ENCODE assay signal across 1 cellular context in the genomic region with DNA sequence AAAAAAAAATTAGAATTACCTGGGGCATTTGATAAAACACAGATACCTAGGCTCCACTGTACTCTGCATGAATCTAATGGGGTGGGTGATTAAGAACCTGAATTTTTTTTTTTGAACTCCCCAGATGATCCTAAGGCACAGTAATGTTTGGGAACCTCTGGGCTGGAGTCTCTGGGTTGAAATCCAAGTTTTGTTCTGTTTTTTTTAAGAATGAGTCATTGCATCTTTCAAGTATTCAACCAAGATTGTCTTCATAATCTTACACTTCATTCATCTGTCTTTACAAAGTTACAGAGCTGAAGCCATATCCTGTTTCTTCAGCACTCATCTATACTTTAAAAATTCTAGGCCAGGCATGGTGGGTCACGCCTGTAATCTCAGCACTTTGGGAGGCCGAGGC.
TF ChIP-seq lines count a peak whose summit lies in the region.

No MANE protein-coding gene starts in this region.

TF ChIP-seq in SK-N-SH, 30 proteins besides CTCF, POLR2A, EP300 and RAD21:
- TF ChIP-seq JUND (IDR thresholded peaks at IDR 0.05) (peak; percentile 55), GATA2 (CRISPR knock-in tag; IDR thresholded peaks at IDR 0.05) (no peak), FOXJ3 (CRISPR knock-in tag; IDR thresholded peaks at IDR 0.05) (no peak), NRF1 (IDR thresholded peaks at IDR 0.05; ENCODE audit: low read depth, low read length) (no peak), RFX5 (IDR thresholded peaks at IDR 0.05; ENCODE audit: low read length) (no peak), YY1 (IDR thresholded peaks at IDR 0.05; ENCODE audit: low read depth) (no peak), FOSL2 (IDR thresholded peaks at IDR 0.05; ENCODE audit: borderline replicate concordance, low read depth) (peak; percentile 55; the same call in 1 of the 2 replicates), CHD2 (IDR thresholded peaks at IDR 0.05; ENCODE audit: low read length, partially characterized antibody) (no peak), TAF1 (IDR thresholded peaks at IDR 0.05; ENCODE audit: borderline replicate concordance, low read depth, low read length) (no peak), TCF12 (IDR thresholded peaks at IDR 0.05) (peak; percentile 23; the same call in 1 of the 2 replicates)
- TF ChIP-seq, protein P1, sequence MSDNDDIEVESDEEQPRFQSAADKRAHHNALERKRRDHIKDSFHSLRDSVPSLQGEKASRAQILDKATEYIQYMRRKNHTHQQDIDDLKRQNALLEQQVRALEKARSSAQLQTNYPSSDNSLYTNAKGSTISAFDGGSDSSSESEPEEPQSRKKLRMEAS (IDR thresholded peaks at IDR 0.05; ENCODE audit: low read depth), result no peak
- TF ChIP-seq, protein P2, sequence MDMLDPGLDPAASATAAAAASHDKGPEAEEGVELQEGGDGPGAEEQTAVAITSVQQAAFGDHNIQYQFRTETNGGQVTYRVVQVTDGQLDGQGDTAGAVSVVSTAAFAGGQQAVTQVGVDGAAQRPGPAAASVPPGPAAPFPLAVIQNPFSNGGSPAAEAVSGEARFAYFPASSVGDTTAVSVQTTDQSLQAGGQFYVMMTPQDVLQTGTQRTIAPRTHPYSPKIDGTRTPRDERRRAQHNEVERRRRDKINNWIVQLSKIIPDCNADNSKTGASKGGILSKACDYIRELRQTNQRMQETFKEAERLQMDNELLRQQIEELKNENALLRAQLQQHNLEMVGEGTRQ (IDR thresholded peaks at IDR 0.05; ENCODE audit: borderline replicate concordance, low read depth, low read length), result no peak
- TF ChIP-seq, protein P3, sequence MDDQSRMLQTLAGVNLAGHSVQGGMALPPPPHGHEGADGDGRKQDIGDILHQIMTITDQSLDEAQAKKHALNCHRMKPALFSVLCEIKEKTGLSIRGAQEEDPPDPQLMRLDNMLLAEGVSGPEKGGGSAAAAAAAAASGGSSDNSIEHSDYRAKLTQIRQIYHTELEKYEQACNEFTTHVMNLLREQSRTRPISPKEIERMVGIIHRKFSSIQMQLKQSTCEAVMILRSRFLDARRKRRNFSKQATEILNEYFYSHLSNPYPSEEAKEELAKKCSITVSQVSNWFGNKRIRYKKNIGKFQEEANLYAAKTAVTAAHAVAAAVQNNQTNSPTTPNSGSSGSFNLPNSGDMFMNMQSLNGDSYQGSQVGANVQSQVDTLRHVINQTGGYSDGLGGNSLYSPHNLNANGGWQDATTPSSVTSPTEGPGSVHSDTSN (IDR thresholded peaks at IDR 0.05), result no peak; the same call in 1 of the 2 replicates
- TF ChIP-seq, protein P4, sequence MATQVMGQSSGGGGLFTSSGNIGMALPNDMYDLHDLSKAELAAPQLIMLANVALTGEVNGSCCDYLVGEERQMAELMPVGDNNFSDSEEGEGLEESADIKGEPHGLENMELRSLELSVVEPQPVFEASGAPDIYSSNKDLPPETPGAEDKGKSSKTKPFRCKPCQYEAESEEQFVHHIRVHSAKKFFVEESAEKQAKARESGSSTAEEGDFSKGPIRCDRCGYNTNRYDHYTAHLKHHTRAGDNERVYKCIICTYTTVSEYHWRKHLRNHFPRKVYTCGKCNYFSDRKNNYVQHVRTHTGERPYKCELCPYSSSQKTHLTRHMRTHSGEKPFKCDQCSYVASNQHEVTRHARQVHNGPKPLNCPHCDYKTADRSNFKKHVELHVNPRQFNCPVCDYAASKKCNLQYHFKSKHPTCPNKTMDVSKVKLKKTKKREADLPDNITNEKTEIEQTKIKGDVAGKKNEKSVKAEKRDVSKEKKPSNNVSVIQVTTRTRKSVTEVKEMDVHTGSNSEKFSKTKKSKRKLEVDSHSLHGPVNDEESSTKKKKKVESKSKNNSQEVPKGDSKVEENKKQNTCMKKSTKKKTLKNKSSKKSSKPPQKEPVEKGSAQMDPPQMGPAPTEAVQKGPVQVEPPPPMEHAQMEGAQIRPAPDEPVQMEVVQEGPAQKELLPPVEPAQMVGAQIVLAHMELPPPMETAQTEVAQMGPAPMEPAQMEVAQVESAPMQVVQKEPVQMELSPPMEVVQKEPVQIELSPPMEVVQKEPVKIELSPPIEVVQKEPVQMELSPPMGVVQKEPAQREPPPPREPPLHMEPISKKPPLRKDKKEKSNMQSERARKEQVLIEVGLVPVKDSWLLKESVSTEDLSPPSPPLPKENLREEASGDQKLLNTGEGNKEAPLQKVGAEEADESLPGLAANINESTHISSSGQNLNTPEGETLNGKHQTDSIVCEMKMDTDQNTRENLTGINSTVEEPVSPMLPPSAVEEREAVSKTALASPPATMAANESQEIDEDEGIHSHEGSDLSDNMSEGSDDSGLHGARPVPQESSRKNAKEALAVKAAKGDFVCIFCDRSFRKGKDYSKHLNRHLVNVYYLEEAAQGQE (IDR thresholded peaks at IDR 0.05; ENCODE audit: low read depth, low read length), result no peak
- TF ChIP-seq, protein P5, sequence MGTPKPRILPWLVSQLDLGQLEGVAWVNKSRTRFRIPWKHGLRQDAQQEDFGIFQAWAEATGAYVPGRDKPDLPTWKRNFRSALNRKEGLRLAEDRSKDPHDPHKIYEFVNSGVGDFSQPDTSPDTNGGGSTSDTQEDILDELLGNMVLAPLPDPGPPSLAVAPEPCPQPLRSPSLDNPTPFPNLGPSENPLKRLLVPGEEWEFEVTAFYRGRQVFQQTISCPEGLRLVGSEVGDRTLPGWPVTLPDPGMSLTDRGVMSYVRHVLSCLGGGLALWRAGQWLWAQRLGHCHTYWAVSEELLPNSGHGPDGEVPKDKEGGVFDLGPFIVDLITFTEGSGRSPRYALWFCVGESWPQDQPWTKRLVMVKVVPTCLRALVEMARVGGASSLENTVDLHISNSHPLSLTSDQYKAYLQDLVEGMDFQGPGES (IDR thresholded peaks at IDR 0.05; ENCODE audit: low read depth, low read length), result no peak
